In the genomic region with DNA sequence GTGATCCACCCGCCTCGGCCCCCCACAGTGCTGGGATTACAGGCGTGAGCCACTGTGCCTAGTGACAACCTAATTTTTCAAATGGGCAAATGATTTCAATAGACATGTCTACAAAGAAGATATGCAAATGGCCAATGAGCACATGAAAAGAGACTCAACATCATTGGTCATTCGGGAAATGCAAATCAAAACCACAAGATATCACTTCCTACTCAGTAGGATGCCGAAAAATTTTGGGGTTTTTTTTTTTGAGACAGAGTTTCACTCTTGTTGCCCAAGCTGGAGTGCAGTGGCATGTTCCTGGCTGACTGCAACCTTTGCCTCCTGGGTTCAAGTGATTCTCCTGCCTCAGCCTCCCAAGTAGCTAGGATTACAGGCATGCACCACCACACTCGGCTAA, we compare ENCODE assay signal across 14 cellular contexts. TPM values are rescaled to one million over a fixed set of nuclear protein-coding genes. Genes with fewer than 3 reads are reported as not detected.
DNase-seq lines count a peak whose midpoint lies in the region; ATAC-seq, FAIRE-seq and TF ChIP-seq lines count a peak whose summit lies in the region.
"Not testable (repeated sequence)": the region's sequence is repeated elsewhere in the genome, so short reads cannot be mapped to it uniquely, and the experiment has no call there.
"Had no signal": no experiment of that assay in that cellular context is flagged by ENCODE, and none has a peak within 500 bp of the region (broad histone marks: within the 10 kb centered on the region; RNA-seq: fewer than 3 reads in every experiment).

No MANE protein-coding gene starts in this region.

- not testable (repeated sequence) for TF ChIP-seq EP300 in GM12878 (IDR thresholded peaks at IDR 0.05; ENCODE audit: borderline replicate concordance in 1 of 2, control insufficient read depth in 1 of 2, low read depth in 2 of 2, low read length in 2 of 2)

- H3K27me3 Mint-ChIP-seq in activated CD4-positive, alpha-beta T cell treated with anti-CD3 and anti-CD28 coated beads for 36 hours; natural killer cell treated with Interleukin-12 subunit alpha and Interleukin-12 subunit beta and Interleukin-15 and Interleukin-18, amount 100 ng/mL, for 72 hours: not testable (repeated sequence)

- H4K20me1 ChIP-seq in Karpas-422 (ENCODE audit: insufficient read depth, low read depth, low read length); GM12878 (ENCODE audit: control insufficient read depth, insufficient read depth): not testable (repeated sequence)

- SMC1A ChIA-PET in GM12878 (lab: Charles Lee; ENCODE audit: uncharacterized antibody, unreplicated experiment): interaction anchor here (0.6 kb wide), 1 partner anchor 283 kb away, joined by 3 read pairs; no protein-coding TSS in a partner anchor

- not testable (repeated sequence) for H3K4me1 Mint-ChIP-seq in activated CD4-positive, alpha-beta T cell treated with anti-CD3 and anti-CD28 coated beads for 36 hours; natural killer cell treated with Interleukin-12 subunit alpha and Interleukin-12 subunit beta and Interleukin-15 and Interleukin-18, amount 100 ng/mL, for 72 hours (ENCODE audit: low read depth in 2 of 2)

- ATAC-seq in GM19351 (IDR thresholded peaks at IDR 0.05; ENCODE audit: unreplicated experiment) (peak; percentile 60), GM12878 (peak; percentile 38; the same call in 2 of the 3 replicates)
- peak; percentile 47 for ATAC-seq in activated CD4-positive, alpha-beta T cell treated with anti-CD3 and anti-CD28 coated beads for 36 hours
- peak; percentile 57 to 69 for ATAC-seq in natural killer cell treated with Interleukin-12 subunit alpha and Interleukin-12 subunit beta and Interleukin-15 and Interleukin-18, amount 100 ng/mL, for 72 hours

- FAIRE-seq in GM12878 (lab: Jason Lieb, UNC): not testable (repeated sequence)

- not testable (repeated sequence) for H3K36me3 Mint-ChIP-seq in activated CD4-positive, alpha-beta T cell treated with anti-CD3 and anti-CD28 coated beads for 36 hours (ENCODE audit: low read depth); natural killer cell treated with Interleukin-12 subunit alpha and Interleukin-12 subunit beta and Interleukin-15 and Interleukin-18, amount 100 ng/mL, for 72 hours

- RAD21 ChIA-PET in GM12878 (lab: Charles Lee; ENCODE audit: unreplicated experiment): not testable (repeated sequence)

- TF ChIP-seq RAD21 in GM12878 (IDR thresholded peaks at IDR 0.05; ENCODE audit: insufficient read depth, low read depth, low read length): not testable (repeated sequence)

- CTCF ChIA-PET in activated CD4-positive, alpha-beta T cell treated with anti-CD3 and anti-CD28 coated beads for 36 hours (lab: Charles Lee); GM12878 (lab: Yijun Ruan, JAX): not testable (repeated sequence)

- not testable (repeated sequence) for H3K9me3 ChIP-seq in Karpas-422 (ENCODE audit: low read length); GM12878 (replicated peaks; ENCODE audit: control insufficient read depth, insufficient read depth, low read length)

- in situ Hi-C loops in GM12878 (cut with MboI): not testable (repeated sequence)

- H3K36me3 ChIP-seq in Karpas-422 (ENCODE audit: insufficient read depth, low read length); GM12878 (ENCODE audit: control insufficient read depth in 2 of 2, insufficient read depth in 2 of 2, low read length in 1 of 2): not testable (repeated sequence)

- not testable (repeated sequence) for H3K27ac Mint-ChIP-seq in activated CD4-positive, alpha-beta T cell treated with anti-CD3 and anti-CD28 coated beads for 36 hours; natural killer cell treated with Interleukin-12 subunit alpha and Interleukin-12 subunit beta and Interleukin-15 and Interleukin-18, amount 100 ng/mL, for 72 hours

- not testable (repeated sequence) for H3K27me3 ChIP-seq in Karpas-422 (ENCODE audit: low read length); GM12878 (replicated peaks in 1 of 2; ENCODE audit: control insufficient read depth in 2 of 2, insufficient read depth in 2 of 2, low read length in 1 of 2)

- not testable (repeated sequence) for H3K4me2 ChIP-seq in Karpas-422 (ENCODE audit: low read depth, low read length, poor library complexity, severe bottlenecking); GM12878 (ENCODE audit: control insufficient read depth, insufficient read depth)

- not testable (repeated sequence) for H2AFZ ChIP-seq in Karpas-422 (ENCODE audit: low read length); GM12878 (ENCODE audit: control insufficient read depth, low read depth, low read length)

- not testable (repeated sequence) for H3K4me3 ChIP-seq in Karpas-422 (ENCODE audit: low read length); GM12878

- TF ChIP-seq POLR2A in GM12878 (IDR thresholded peaks at IDR 0.05; ENCODE audit: low read depth, low read length): not testable (repeated sequence)

- WGBS in GM12878 (ENCODE audit: insufficient coverage, insufficient replicate concordance, low lambda C conversion rate, missing lambda C conversion rate): 39% methylated on average over 6 of the region's 6 CpGs

- not testable (repeated sequence) for H3K9me3 Mint-ChIP-seq in activated CD4-positive, alpha-beta T cell treated with anti-CD3 and anti-CD28 coated beads for 36 hours (ENCODE audit: low read depth); natural killer cell treated with Interleukin-12 subunit alpha and Interleukin-12 subunit beta and Interleukin-15 and Interleukin-18, amount 100 ng/mL, for 72 hours

- POLR2A ChIA-PET in activated CD4-positive, alpha-beta T cell treated with anti-CD3 and anti-CD28 coated beads for 36 hours (lab: Charles Lee): interaction anchor here (0.6 kb wide), 1 partner anchor 82 kb away, joined by 7 read pairs; no protein-coding TSS in a partner anchor
- POLR2A ChIA-PET in GM12878 (lab: Charles Lee): not testable (repeated sequence)

- DNase-seq in Karpas-422 (peak; percentile 44), MV-4-11 (lab: John Stamatoyannopoulos, UW) (peak; percentile 34)
- DNase-seq in activated CD4-positive, alpha-beta T cell treated with anti-CD3 and anti-CD28 coated beads for 36 hours; GM12878 (ENCODE audit: low read depth, low spot score); natural killer cell treated with Interleukin-12 subunit alpha and Interleukin-12 subunit beta and Interleukin-15 and Interleukin-18, amount 100 ng/mL, for 72 hours (ENCODE audit: low spot score): not testable (repeated sequence)

- not testable (repeated sequence) for H3K4me3 Mint-ChIP-seq in activated CD4-positive, alpha-beta T cell treated with anti-CD3 and anti-CD28 coated beads for 36 hours; natural killer cell treated with Interleukin-12 subunit alpha and Interleukin-12 subunit beta and Interleukin-15 and Interleukin-18, amount 100 ng/mL, for 72 hours

- not testable (repeated sequence) for H3K27ac ChIP-seq in Karpas-422 (ENCODE audit: low read length); GM12878 (ENCODE audit: control insufficient read depth, insufficient read depth)

- not testable (repeated sequence) for H3K4me1 ChIP-seq in Karpas-422 (ENCODE audit: low read length); GM12878 (ENCODE audit: control insufficient read depth, insufficient read depth, low read length)

- H3K79me2 ChIP-seq in Karpas-422 (ENCODE audit: low read length); GM12878 (ENCODE audit: control insufficient read depth, insufficient read depth, low read length): not testable (repeated sequence)

- TF ChIP-seq CTCF in GM12878 (IDR thresholded peaks at IDR 0.05 in 2 of 3, conservative IDR thresholded peaks at IDR 0.05 in 1 of 3; ENCODE audit: control insufficient read depth in 2 of 3, extremely low read depth in 1 of 3, insufficient read depth in 1 of 3, low read depth in 3 of 3, low read length in 3 of 3): not testable (repeated sequence)

- H3K9ac ChIP-seq in Karpas-422 (ENCODE audit: low read length); GM12878 (ENCODE audit: control insufficient read depth, insufficient read depth, low read length): not testable (repeated sequence)

- not testable (repeated sequence) for BruUV-seq in GM12878 (replicated peaks; lab: Mats Ljungman, UMichigan)

- H3K9me2 ChIP-seq in Karpas-422 (replicated peaks; ENCODE audit: insufficient read depth, low read length): not testable (repeated sequence)

- intact Hi-C loops in activated CD4-positive, alpha-beta T cell treated with anti-CD3 and anti-CD28 coated beads for 36 hours (cut with DNase I, micrococcal nuclease); GM12878 (cut with micrococcal nuclease; ENCODE audit: unreplicated experiment): not testable (repeated sequence)

RNA-seq across cellular contexts. Expression of a gene that starts 13.1 kb away (rescaled TPM):
- total RNA-seq in Karpas-422 (2014; rRNA removed; shearing (Covaris generic); ENCODE audit: low replicate concordance): not detected in 2 replicates
- total RNA-seq in activated CD4-positive, alpha-beta T cell treated with anti-CD3 and anti-CD28 coated beads for 36 hours: not detected
- not detected in 2 replicates for total RNA-seq in GM12878 (2013; cell fraction: nucleolus; rRNA removed)
- not detected in 2 replicates for total RNA-seq in GM12878 (2014; rRNA removed)
- total RNA-seq in GM12878 (2014; rRNA removed; fragmentation: Illumina TruSeq; extraction: Trizol): not detected in 2 replicates
- total RNA-seq in GM12878 (2021): not detected in 2 replicates
- not detected for polyA plus RNA-seq in GM12878 (2011; ENCODE audit: low read depth)
- 0.15 TPM in 1 of 2 replicates, not detected in the other for polyA plus RNA-seq in GM12878 (2011; rRNA removed)
- 0.08 TPM in 1 of 2 replicates, not detected in the other for polyA plus RNA-seq in GM12878 (2011; cell fraction: cytosol; rRNA removed)
- not detected in 2 replicates for polyA plus RNA-seq in GM12878 (2011; cell fraction: nucleus; rRNA removed)
- polyA plus RNA-seq in GM12878 (2012): not detected in 2 replicates
- polyA plus RNA-seq in GM12878 (2014; fragmentation: Illumina TruSeq; extraction: Trizol): not detected in 2 replicates
- not detected for polyA plus RNA-seq in GM12878 (2014; fragmentation: Nextera tagmentation; extraction: Ambion mirVana)
- polyA plus RNA-seq in GM12878 (2014; rRNA removed): not detected in 2 replicates
- not detected for polyA plus RNA-seq in GM12878 (2016; fragmentation: Nextera tagmentation; extraction: Ambion mirVana)
- polyA minus RNA-seq in GM12878 (2011; rRNA and poly(A)+ RNA removed): 0.21 TPM in 1 of 2 replicates, not detected in the other
- 0.83 TPM in 1 of 2 replicates, not detected in the other for polyA minus RNA-seq in GM12878 (2011; cell fraction: cytosol; rRNA and poly(A)+ RNA removed)
- polyA minus RNA-seq in GM12878 (2011; cell fraction: nucleus; rRNA and poly(A)+ RNA removed): 0.24 and 0.77 TPM in 2 replicates
- total RNA-seq in natural killer cell treated with Interleukin-12 subunit alpha and Interleukin-12 subunit beta and Interleukin-15 and Interleukin-18, amount 100 ng/mL, for 72 hours: not detected
- total RNA-seq: A673; CD4-positive, alpha-beta memory T cell; CD4-positive, CD25-positive, alpha-beta regulatory T cell; CD8-positive, alpha-beta memory T cell; Daoy; G401 had no signal
- polyA plus RNA-seq: AG04450; CD14-positive monocyte; CD4-positive, alpha-beta memory T cell; CD8-positive, alpha-beta memory T cell had no signal
